In the genomic region with DNA sequence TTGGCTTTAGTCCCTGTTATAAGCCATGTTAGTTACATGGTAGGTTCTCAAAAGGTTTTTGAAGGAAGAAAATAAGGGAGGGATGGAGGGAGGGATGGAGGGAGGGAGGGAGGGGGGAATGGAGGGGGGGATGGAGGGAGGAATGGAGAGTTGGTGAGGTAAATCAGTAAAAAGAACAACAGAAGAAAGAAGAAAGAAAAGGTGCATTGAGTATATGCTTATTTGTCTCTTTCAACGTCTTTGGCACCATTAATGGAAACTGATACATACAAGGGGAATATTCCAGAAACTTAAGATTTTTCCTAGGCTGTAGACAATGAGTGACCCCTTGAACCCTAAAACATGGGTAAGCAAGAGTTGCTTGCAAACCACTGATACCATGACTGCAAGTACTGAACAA, we compare ENCODE assay signal across 27 cellular contexts.
"Had no signal": no experiment of that assay in that cellular context is flagged by ENCODE, and none has a peak within 500 bp of the region (broad histone marks: within the 10 kb centered on the region; RNA-seq: fewer than 3 reads in every experiment).

No MANE protein-coding gene starts in this region.

- DNase-seq: stimulated activated CD4-positive, alpha-beta T cell treated with anti-CD3 and anti-CD28 coated beads, Interleukin-2, amount 100 ng/mL, for 48 hours; stimulated activated CD4-positive, alpha-beta T cell treated with anti-CD3 and anti-CD28 coated beads, Interleukin-4, amount 100 ng/mL, for 1 hour; stimulated activated CD4-positive, alpha-beta T cell treated with anti-CD3 and anti-CD28 coated beads, Interleukin-4, amount 100 ng/mL, for 24 hours; stimulated activated CD4-positive, alpha-beta T cell treated with anti-CD3 and anti-CD28 coated beads, Interleukin-4, amount 100 ng/mL, for 4 hours; stimulated activated CD8-positive, alpha-beta memory T cell treated with anti-CD3 and anti-CD28 coated beads, Interleukin-4, amount 100 ng/mL, for 48 hours; stimulated activated naive B cell treated with anti-CD40 and anti-IgM and Interleukin-4, amounts not matched to agents 10 μg/mL and 1 μg/mL and 100 μg/mL, for 72 hours; stimulated activated naive CD4-positive, alpha-beta T cell; stimulated activated naive CD4-positive, alpha-beta T cell treated with Interleukin-2 at 50 U/mL for 16 hours; stimulated activated naive CD8-positive, alpha-beta T cell treated with anti-CD3 and anti-CD28 coated beads, Interleukin-15, amount 100 ng/mL, for 72 hours; stimulated activated naive CD8-positive, alpha-beta T cell treated with anti-CD3 and anti-CD28 coated beads, Interleukin-15, Interleukin-2, amounts not matched to agents 100 U/mL and 50 U/mL, for 24 hours; stomach; substantia nigra; testis; thyroid gland; tibial artery; transverse colon; trophoblast cell; upper lobe of left lung; upper lobe of right lung; uterus had no signal

- H3K27me3 ChIP-seq: stomach, suprapubic skin, testis, thyroid gland, tibial artery, tibial nerve, transverse colon, upper lobe of left lung, upper lobe of right lung, uterus, vagina had no signal

- FAIRE-seq: urothelium cell line had no signal

- H3K9me3 ChIP-seq: stomach, suprapubic skin, testis, thoracic aorta, thyroid gland, tibial artery, tibial nerve, transverse colon, upper lobe of left lung, upper lobe of right lung, uterus, vagina had no signal

- H3K36me3 ChIP-seq: stomach, suprapubic skin, thoracic aorta, thyroid gland, tibial artery, tibial nerve, transverse colon, upper lobe of left lung, upper lobe of right lung, uterus, vagina had no signal

- H3K4me3 ChIP-seq: stomach, suprapubic skin, testis, thoracic aorta, thyroid gland, tibial artery, tibial nerve, transverse colon, upper lobe of left lung, upper lobe of right lung, uterus, vagina had no signal

- H3K27ac ChIP-seq: stomach, suprapubic skin, testis, thoracic aorta, thyroid gland, tibial artery, tibial nerve, transverse colon, upper lobe of left lung, upper lobe of right lung, uterus, vagina had no signal

- ATAC-seq: stimulated activated effector memory CD8-positive, alpha-beta T cell treated with anti-CD3 and anti-CD28 coated beads, Interleukin-12 subunit alpha, Interleukin-12 subunit beta, amount 100 ng/mL, for 72 hours; stimulated activated memory B cell treated with anti-CD40 and anti-IgM and Interleukin-4, amounts not matched to agents 10 μg/mL and 1 μg/mL and 100 μg/mL, for 72 hours; stimulated activated naive B cell treated with anti-CD40 and anti-IgM and Interleukin-4, amounts not matched to agents 10 μg/mL and 1 μg/mL and 100 μg/mL, for 72 hours; stimulated activated naive CD8-positive, alpha-beta T cell treated with anti-CD3 and anti-CD28 coated beads, Interleukin-15, amount 100 ng/mL, for 72 hours; stimulated activated naive CD8-positive, alpha-beta T cell treated with anti-CD3 and anti-CD28 coated beads, Interleukin-15, Interleukin-2, amounts not matched to agents 100 U/mL and 50 U/mL, for 24 hours; upper lobe of right lung had no signal

- H3K4me1 ChIP-seq: stomach, suprapubic skin, testis, thyroid gland, tibial artery, tibial nerve, transverse colon, upper lobe of left lung, upper lobe of right lung, uterus, vagina had no signal
